In genomic region chr11:2406476-2406875, GRCh38 we compare ENCODE assay signal across 1 cellular context.
TF ChIP-seq lines count a peak whose summit lies in the region.

No MANE protein-coding gene starts in this region.

TF ChIP-seq in H1, 55 proteins besides CTCF, POLR2A, EP300 and RAD21:
- no peak for TF ChIP-seq GABPA (IDR thresholded peaks at IDR 0.05; ENCODE audit: borderline replicate concordance, insufficient read depth, low read length)
- no peak for TF ChIP-seq RBBP5 (IDR thresholded peaks at IDR 0.05; ENCODE audit: borderline replicate concordance, low read depth, low read length)
- TF ChIP-seq KDM5A (IDR thresholded peaks at IDR 0.05; ENCODE audit: low read length) = no peak
- no peak for TF ChIP-seq CBX5 (IDR thresholded peaks at IDR 0.05; ENCODE audit: low read depth, low read length)
- TF ChIP-seq SIRT6 (IDR thresholded peaks at IDR 0.05; ENCODE audit: low read length) = no peak
- TF ChIP-seq CHD2 (IDR thresholded peaks at IDR 0.05; ENCODE audit: low read length) = no peak
- TF ChIP-seq CEBPB (IDR thresholded peaks at IDR 0.05; ENCODE audit: low read depth, low read length) = no peak
- TF ChIP-seq KDM1A (IDR thresholded peaks at IDR 0.05; ENCODE audit: borderline replicate concordance, low read length) = no peak
- no peak for TF ChIP-seq RFX5 (IDR thresholded peaks at IDR 0.05; ENCODE audit: borderline replicate concordance, low read depth, low read length)
- TF ChIP-seq SP4 (IDR thresholded peaks at IDR 0.05; ENCODE audit: low read length) = no peak
- no peak for TF ChIP-seq BACH1 (IDR thresholded peaks at IDR 0.05; ENCODE audit: low read length)
- TF ChIP-seq PHF8 (conservative IDR thresholded peaks at IDR 0.05; ENCODE audit: low read depth, low read length) = no peak
- no peak for TF ChIP-seq NRF1 (IDR thresholded peaks at IDR 0.05; ENCODE audit: low read depth, low read length)
- no peak for TF ChIP-seq MAFK (IDR thresholded peaks at IDR 0.05; ENCODE audit: low read depth, low read length)
